In the genomic region with DNA sequence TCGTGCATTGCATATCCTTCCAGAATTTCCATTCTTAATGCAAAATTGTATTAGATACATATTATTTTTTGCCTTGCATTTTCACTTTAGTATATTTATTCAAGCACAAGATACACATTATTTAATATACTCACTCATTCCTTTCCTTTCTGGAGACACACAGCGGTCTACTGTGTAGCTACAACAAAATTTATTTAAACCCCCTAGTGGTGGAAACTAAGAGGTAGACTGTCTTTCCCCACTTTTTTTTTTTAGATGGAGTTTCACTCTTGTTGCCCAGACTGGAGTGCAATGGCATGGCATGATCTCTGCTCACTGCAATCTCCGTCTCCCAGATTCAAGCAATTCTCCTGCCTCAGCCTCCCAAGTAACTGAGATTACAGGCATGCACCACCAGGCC, we compare ENCODE assay signal across 14 cellular contexts.
A peak's percentile ranks its signal among the peaks of the same experiment; 100 is the strongest.
DNase-seq lines count a peak whose midpoint lies in the region; ATAC-seq and TF ChIP-seq lines count a peak whose summit lies in the region.
"Had no signal": no experiment of that assay in that cellular context is flagged by ENCODE, and none has a peak within 500 bp of the region (broad histone marks: within the 10 kb centered on the region; RNA-seq: fewer than 3 reads in every experiment).

No MANE protein-coding gene starts in this region.

- H3K4me3 Mint-ChIP-seq in type B pancreatic cell: no peak overlapping the region
- no peak overlapping the region for H3K4me3 Mint-ChIP-seq in CD8-positive, alpha-beta memory T cell
- H3K4me3 Mint-ChIP-seq: stimulated activated naive B cell treated with anti-CD40 and anti-IgM and Interleukin-4, amounts not matched to agents 10 μg/mL and 1 μg/mL and 100 μg/mL, for 72 hours had no signal

- TF ChIP-seq POLR2A in body of pancreas (IDR thresholded peaks at IDR 0.05): no peak
- TF ChIP-seq POLR2A in GM18505 (IDR thresholded peaks at IDR 0.05; ENCODE audit: borderline replicate concordance, extremely low read depth, insufficient read depth, insufficient read length): no peak

- CTCF ChIA-PET in CD8-positive, alpha-beta memory T cell (lab: Charles Lee): no interaction called here

- no peaks in the 10 kb centered on the region for H3K9me3 ChIP-seq in body of pancreas
- H3K9me3 ChIP-seq in CD8-positive, alpha-beta memory T cell (ENCODE audit: low read length): no peaks in the 10 kb centered on the region
- H3K9me3 ChIP-seq: prostate gland, uterus had no signal

- H3K27me3 ChIP-seq in body of pancreas: no peaks in the 10 kb centered on the region
- H3K27me3 ChIP-seq in CD8-positive, alpha-beta memory T cell (ENCODE audit: insufficient read depth, low read length, poor library complexity, severe bottlenecking): no peaks in the 10 kb centered on the region
- H3K27me3 ChIP-seq: uterus had no signal

- H3K27ac ChIP-seq in body of pancreas: no peak overlapping the region
- no peak overlapping the region for H3K27ac ChIP-seq in CD8-positive, alpha-beta memory T cell (ENCODE audit: low read depth, low read length)
- H3K27ac ChIP-seq: prostate gland, uterus had no signal

- no peaks in the 10 kb centered on the region for H3K27me3 Mint-ChIP-seq in type B pancreatic cell
- no peaks in the 10 kb centered on the region for H3K27me3 Mint-ChIP-seq in CD8-positive, alpha-beta memory T cell
- H3K27me3 Mint-ChIP-seq: stimulated activated naive B cell treated with anti-CD40 and anti-IgM and Interleukin-4, amounts not matched to agents 10 μg/mL and 1 μg/mL and 100 μg/mL, for 72 hours had no signal

- intact Hi-C loops in body of pancreas (cut with DNase I): no loop called here

- 78 to 84% methylated on average over 3 of the region's 3 CpGs for WGBS in body of pancreas, 2 donors

- POLR2A ChIA-PET in CD8-positive, alpha-beta memory T cell (lab: Charles Lee): no interaction called here

- DNase-seq in SKM-1 (lab: John Stamatoyannopoulos, UW; ENCODE audit: unreplicated experiment) (peak; percentile 2), SKM-1 treated with dmso at 0.1 percent for 144 hours (lab: John Stamatoyannopoulos, UW; ENCODE audit: unreplicated experiment) (no peak), NCI-H1694 (lab: John Stamatoyannopoulos, UW) (peak; percentile 29), body of pancreas (no peak), type B pancreatic cell (ENCODE audit: extremely low spot score, unreplicated experiment) (no peak)
- no peak for DNase-seq in activated effector memory CD4-positive, alpha-beta T cell treated with Interleukin-2 at 50 U/mL for 16 hours
- DNase-seq in CD8-positive, alpha-beta memory T cell: no peak
- DNase-seq: activated CD4-positive, alpha-beta T cell treated with anti-CD3 and anti-CD28 coated beads for 48 hours; NCI-H510A; stimulated activated naive B cell treated with anti-CD40 and anti-IgM and Interleukin-4, amounts not matched to agents 10 μg/mL and 1 μg/mL and 100 μg/mL, for 72 hours; uterus had no signal

- H3K36me3 Mint-ChIP-seq in type B pancreatic cell: no peaks in the 10 kb centered on the region
- no peaks in the 10 kb centered on the region for H3K36me3 Mint-ChIP-seq in CD8-positive, alpha-beta memory T cell
- H3K36me3 Mint-ChIP-seq: stimulated activated naive B cell treated with anti-CD40 and anti-IgM and Interleukin-4, amounts not matched to agents 10 μg/mL and 1 μg/mL and 100 μg/mL, for 72 hours had no signal

- H3K36me3 ChIP-seq in body of pancreas (replicated peaks in 1 of 2; ENCODE audit: insufficient read depth in 1 of 2, low read depth in 2 of 2): no peaks in the 10 kb centered on the region
- H3K36me3 ChIP-seq in CD8-positive, alpha-beta memory T cell (ENCODE audit: insufficient read depth, low read length): no peaks in the 10 kb centered on the region
- H3K36me3 ChIP-seq: prostate gland, uterus had no signal

- no peaks in the 10 kb centered on the region for H3K4me1 ChIP-seq in body of pancreas
- no peaks in the 10 kb centered on the region for H3K4me1 ChIP-seq in CD8-positive, alpha-beta memory T cell (ENCODE audit: insufficient read depth, low read length)
- H3K4me1 ChIP-seq: prostate gland, uterus had no signal

- TF ChIP-seq CTCF in body of pancreas (IDR thresholded peaks at IDR 0.05) (peak in 4 of 7 experiments; percentile 10 to 15 (median 12)), type B pancreatic cell (conservative IDR thresholded peaks at IDR 0.05) (peak; percentile 62)

- H3K4me3 ChIP-seq in body of pancreas: no peak overlapping the region
- no peak overlapping the region for H3K4me3 ChIP-seq in CD8-positive, alpha-beta memory T cell (ENCODE audit: low read length)
- H3K4me3 ChIP-seq: prostate gland, uterus had no signal

- ATAC-seq in body of pancreas: no peak
- no peak for ATAC-seq in GM18505 (IDR thresholded peaks at IDR 0.05; ENCODE audit: unreplicated experiment)
- ATAC-seq: stimulated activated naive B cell treated with anti-CD40 and anti-IgM and Interleukin-4, amounts not matched to agents 10 μg/mL and 1 μg/mL and 100 μg/mL, for 72 hours had no signal

- H3K9me3 Mint-ChIP-seq in type B pancreatic cell: no peaks in the 10 kb centered on the region
- H3K9me3 Mint-ChIP-seq in CD8-positive, alpha-beta memory T cell: peaks cover 3 to 17% (median 8%) of the 10 kb centered on the region in 5 donors

- no peak overlapping the region for H3K27ac Mint-ChIP-seq in type B pancreatic cell
- H3K27ac Mint-ChIP-seq in CD8-positive, alpha-beta memory T cell: no peak overlapping the region
- H3K27ac Mint-ChIP-seq: activated T-helper 2 cell treated with anti-CD3 and anti-CD28 coated beads, Interferon-gamma antibody, Interleukin-2, Interleukin-4, amounts not matched to agents 10 μg/mL and 5 μg/mL and 100 μg/mL, durations not matched to agents 14 hours and 24 hours and 36 hours; stimulated activated naive B cell treated with anti-CD40 and anti-IgM and Interleukin-4, amounts not matched to agents 10 μg/mL and 1 μg/mL and 100 μg/mL, for 72 hours had no signal

- H3K4me1 Mint-ChIP-seq in type B pancreatic cell (ENCODE audit: unreplicated experiment): no peaks in the 10 kb centered on the region
- no peaks in the 10 kb centered on the region for H3K4me1 Mint-ChIP-seq in CD8-positive, alpha-beta memory T cell
- H3K4me1 Mint-ChIP-seq: stimulated activated naive B cell treated with anti-CD40 and anti-IgM and Interleukin-4, amounts not matched to agents 10 μg/mL and 1 μg/mL and 100 μg/mL, for 72 hours had no signal

Comparison
In these comparisons a context has a peak if more than half of its experiments do, and no peak if none do; other contexts are left out.
1. DNase-seq: peak in SKM-1 (single experiment) and NCI-H1694 (single experiment); none in SKM-1 treated with dmso at 0.1 percent for 144 hours (single experiment), body of pancreas (0 of 4), type B pancreatic cell (single experiment), activated effector memory CD4-positive, alpha-beta T cell treated with Interleukin-2 at 50 U/mL for 16 hours (single experiment) and CD8-positive, alpha-beta memory T cell (0 of 5).